In the genomic region with DNA sequence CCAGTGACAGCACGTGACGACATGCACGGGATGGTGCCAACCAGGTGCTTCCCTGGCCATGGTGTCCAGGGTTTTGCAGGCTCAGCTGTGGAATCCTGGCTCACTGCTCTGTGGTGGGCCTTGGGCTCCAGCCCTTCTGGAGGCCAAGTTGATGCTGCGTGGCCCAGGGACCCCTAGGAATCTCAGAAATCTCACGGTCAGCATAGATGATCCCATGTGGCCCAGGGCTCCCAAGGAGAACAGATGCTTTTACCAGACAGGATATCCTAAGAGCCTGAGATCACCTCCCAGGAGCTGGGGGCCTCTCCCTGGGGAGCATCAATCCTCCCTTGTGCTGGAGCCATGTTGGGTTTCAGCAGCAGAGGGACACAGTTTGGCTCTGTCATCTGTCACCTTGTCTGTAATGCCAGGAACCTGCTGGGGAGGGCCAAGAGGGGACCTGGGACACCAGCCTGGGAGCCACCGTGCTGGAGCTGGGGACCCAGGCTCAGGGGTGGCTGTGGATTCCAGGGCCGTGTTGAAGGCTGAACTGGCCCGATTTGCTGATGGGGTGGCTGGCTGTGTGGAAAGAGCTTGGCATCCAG, we compare ENCODE assay signal across 22 cellular contexts.
DNase-seq lines count a peak whose midpoint lies in the region; ATAC-seq and TF ChIP-seq lines count a peak whose summit lies in the region.
"Had no signal": no experiment of that assay in that cellular context is flagged by ENCODE, and none has a peak within 500 bp of the region (broad histone marks: within the 10 kb centered on the region; RNA-seq: fewer than 3 reads in every experiment).

No MANE protein-coding gene starts in this region.

- WGBS in endodermal cell (ENCODE audit: insufficient coverage in 1 of 2, insufficient read length in 1 of 2), 2 experiments = 92 to 100% methylated on average over 1 to 8 of the region's 8 CpGs
- 90 to 93% methylated on average over 8 of the region's 8 CpGs for WGBS in aorta, 2 donors

- H3K4me3 ChIP-seq in endodermal cell (ENCODE audit: low read length) = no peak overlapping the region
- no peak overlapping the region for H3K4me3 ChIP-seq in aorta (ENCODE audit: low read length in 2 of 2)
- H3K4me3 ChIP-seq: PC-9, stomach, thyroid gland had no signal

- TF ChIP-seq CTCF in endodermal cell (conservative IDR thresholded peaks at IDR 0.05) = no peak

- H3K9me3 Mint-ChIP-seq in endodermal cell = peaks cover 14% of the 10 kb centered on the region
- no peaks in the 10 kb centered on the region for H3K9me3 Mint-ChIP-seq in natural killer cell treated with Interleukin-12 subunit alpha and Interleukin-12 subunit beta and Interleukin-15 and Interleukin-18, amount 100 ng/mL, for 72 hours
- peaks cover 0 to 13% of the 10 kb centered on the region in 2 donors for H3K9me3 Mint-ChIP-seq in stimulated activated naive CD8-positive, alpha-beta T cell treated with anti-CD3 and anti-CD28 coated beads, Interleukin-15, amount 100 ng/mL, for 72 hours
- H3K9me3 Mint-ChIP-seq in activated CD8-positive, alpha-beta memory T cell treated with anti-CD3 and anti-CD28 coated beads, Interleukin-2, amount 10 ng/mL, durations not matched to agents 7 days and 5 days (ENCODE audit: low read depth) = no peaks in the 10 kb centered on the region
- H3K9me3 Mint-ChIP-seq: brain had no signal

- H3K27ac ChIP-seq in endodermal cell (ENCODE audit: low read depth, low read length) (no peak overlapping the region), aorta (ENCODE audit: low read depth in 1 of 2, low read length in 2 of 2) (no peak overlapping the region)
- H3K27ac ChIP-seq: PC-9, stomach, thyroid gland had no signal

- no peak overlapping the region for H3K9ac ChIP-seq in endodermal cell (ENCODE audit: extremely low read depth, low read length, poor library complexity, severe bottlenecking)

- peak; percentile 25 for DNase-seq in Right ventricle myocardium inferior (ENCODE audit: missing footprints)
- DNase-seq in Right ventricle myocardium superior = no peak
- peak; percentile 28 for DNase-seq in endodermal cell
- DNase-seq in natural killer cell treated with Interleukin-12 subunit alpha and Interleukin-12 subunit beta and Interleukin-15 and Interleukin-18, amount 100 ng/mL, for 72 hours (ENCODE audit: low spot score) = peak; percentile 51
- peak; percentile 23 to 55 for DNase-seq in aorta
- DNase-seq in stimulated activated naive CD8-positive, alpha-beta T cell treated with anti-CD3 and anti-CD28 coated beads, Interleukin-15, amount 100 ng/mL, for 72 hours = no peak
- DNase-seq in activated CD8-positive, alpha-beta memory T cell treated with anti-CD3 and anti-CD28 coated beads, Interleukin-2, amount 10 ng/mL, durations not matched to agents 7 days and 5 days = no peak
- DNase-seq: ACHN; activated CD4-positive, alpha-beta T cell treated with anti-CD3 and anti-CD28 coated beads, Interleukin-2, amount 50 U/mL, for 4 hours; DMS153; NCI-H1092; NCI-H1694 treated with DMSO at 0.1 percent for 48 hours; NCI-H2171 treated with DMSO at 0.1 percent for 48 hours; NCI-H510A treated with DMSO at 0.1 percent for 48 hours; PC-9; SHP77 treated with DMSO at 0.1 percent for 48 hours; stimulated activated CD4-positive, alpha-beta T cell treated with anti-CD3 and anti-CD28 coated beads, Interleukin-1b, Interleukin-23, amount 100 ng/mL, for 48 hours; stimulated activated CD8-positive, alpha-beta memory T cell treated with anti-CD3 and anti-CD28 coated beads, Interleukin-4, amount 100 ng/mL, for 48 hours; stomach; T-helper 9 cell had no signal

- H3K9me3 ChIP-seq in endodermal cell (ENCODE audit: control insufficient read depth, low read length) (no peaks in the 10 kb centered on the region), aorta (ENCODE audit: control insufficient read depth, low read length) (no peaks in the 10 kb centered on the region)
- H3K9me3 ChIP-seq: thyroid gland had no signal

- intact Hi-C loops in Right ventricle myocardium inferior (cut with DNase I) = no loop called here
- intact Hi-C loops in Right ventricle myocardium superior (cut with DNase I) = no loop called here
- intact Hi-C loops in aorta (cut with DNase I) = no loop called here

- H3K4me1 ChIP-seq in endodermal cell (ENCODE audit: control insufficient read depth, insufficient read depth, low read length) = no peaks in the 10 kb centered on the region
- H3K4me1 ChIP-seq in aorta (ENCODE audit: control insufficient read depth in 1 of 2, insufficient read depth in 2 of 2, low read length in 2 of 2) = no peaks in the 10 kb centered on the region
- H3K4me1 ChIP-seq: stomach, thyroid gland had no signal

- no peaks in the 10 kb centered on the region for H3K27me3 ChIP-seq in endodermal cell (ENCODE audit: control insufficient read depth, insufficient read depth, low read length, poor library complexity, severe bottlenecking)
- H3K27me3 ChIP-seq in aorta (ENCODE audit: control insufficient read depth in 1 of 2, insufficient read depth in 2 of 2, low read length in 1 of 2) = no peaks in the 10 kb centered on the region
- H3K27me3 ChIP-seq: stomach, thyroid gland had no signal

- H3K27me3 Mint-ChIP-seq in endodermal cell (ENCODE audit: insufficient read depth) = no peaks in the 10 kb centered on the region
- no peaks in the 10 kb centered on the region for H3K27me3 Mint-ChIP-seq in natural killer cell treated with Interleukin-12 subunit alpha and Interleukin-12 subunit beta and Interleukin-15 and Interleukin-18, amount 100 ng/mL, for 72 hours
- H3K27me3 Mint-ChIP-seq in stimulated activated naive CD8-positive, alpha-beta T cell treated with anti-CD3 and anti-CD28 coated beads, Interleukin-15, amount 100 ng/mL, for 72 hours = no peaks in the 10 kb centered on the region
- H3K27me3 Mint-ChIP-seq in activated CD8-positive, alpha-beta memory T cell treated with anti-CD3 and anti-CD28 coated beads, Interleukin-2, amount 10 ng/mL, durations not matched to agents 7 days and 5 days = no peaks in the 10 kb centered on the region

- CTCF ChIA-PET in activated CD8-positive, alpha-beta memory T cell treated with anti-CD3 and anti-CD28 coated beads, Interleukin-2, amount 10 ng/mL, durations not matched to agents 7 days and 5 days (lab: Charles Lee) = no interaction called here

- no peaks in the 10 kb centered on the region for H3K4me1 Mint-ChIP-seq in endodermal cell
- no peaks in the 10 kb centered on the region for H3K4me1 Mint-ChIP-seq in natural killer cell treated with Interleukin-12 subunit alpha and Interleukin-12 subunit beta and Interleukin-15 and Interleukin-18, amount 100 ng/mL, for 72 hours (ENCODE audit: low read depth in 2 of 2)
- H3K4me1 Mint-ChIP-seq in stimulated activated naive CD8-positive, alpha-beta T cell treated with anti-CD3 and anti-CD28 coated beads, Interleukin-15, amount 100 ng/mL, for 72 hours = peaks cover 5% of the 10 kb centered on the region
- H3K4me1 Mint-ChIP-seq in activated CD8-positive, alpha-beta memory T cell treated with anti-CD3 and anti-CD28 coated beads, Interleukin-2, amount 10 ng/mL, durations not matched to agents 7 days and 5 days = no peaks in the 10 kb centered on the region
- H3K4me1 Mint-ChIP-seq: brain had no signal

- no peak overlapping the region for H3K4me3 Mint-ChIP-seq in endodermal cell
- H3K4me3 Mint-ChIP-seq in natural killer cell treated with Interleukin-12 subunit alpha and Interleukin-12 subunit beta and Interleukin-15 and Interleukin-18, amount 100 ng/mL, for 72 hours = no peak overlapping the region
- no peak overlapping the region for H3K4me3 Mint-ChIP-seq in stimulated activated naive CD8-positive, alpha-beta T cell treated with anti-CD3 and anti-CD28 coated beads, Interleukin-15, amount 100 ng/mL, for 72 hours
- no peak overlapping the region for H3K4me3 Mint-ChIP-seq in activated CD8-positive, alpha-beta memory T cell treated with anti-CD3 and anti-CD28 coated beads, Interleukin-2, amount 10 ng/mL, durations not matched to agents 7 days and 5 days
- H3K4me3 Mint-ChIP-seq: brain had no signal

- H3K36me3 ChIP-seq in endodermal cell (ENCODE audit: control insufficient read depth, insufficient read depth, low read length) (peaks cover 21% of the 10 kb centered on the region), aorta (ENCODE audit: control insufficient read depth in 1 of 2, insufficient read depth in 2 of 2, low read length in 1 of 2) (no peaks in the 10 kb centered on the region)

- no peak for ATAC-seq in Right ventricle myocardium inferior
- no peak for ATAC-seq in Right ventricle myocardium superior (ENCODE audit: poor library complexity)
- ATAC-seq in natural killer cell treated with Interleukin-12 subunit alpha and Interleukin-12 subunit beta and Interleukin-15 and Interleukin-18, amount 100 ng/mL, for 72 hours = no peak
- no peak for ATAC-seq in aorta (ENCODE audit: low FRiP score)
- no peak for ATAC-seq in stimulated activated naive CD8-positive, alpha-beta T cell treated with anti-CD3 and anti-CD28 coated beads, Interleukin-15, amount 100 ng/mL, for 72 hours
- ATAC-seq in activated CD8-positive, alpha-beta memory T cell treated with anti-CD3 and anti-CD28 coated beads, Interleukin-2, amount 10 ng/mL, durations not matched to agents 7 days and 5 days = no peak

- no peak overlapping the region for H3K27ac Mint-ChIP-seq in endodermal cell
- no peak overlapping the region for H3K27ac Mint-ChIP-seq in natural killer cell treated with Interleukin-12 subunit alpha and Interleukin-12 subunit beta and Interleukin-15 and Interleukin-18, amount 100 ng/mL, for 72 hours
- H3K27ac Mint-ChIP-seq in stimulated activated naive CD8-positive, alpha-beta T cell treated with anti-CD3 and anti-CD28 coated beads, Interleukin-15, amount 100 ng/mL, for 72 hours = no peak overlapping the region
- H3K27ac Mint-ChIP-seq in activated CD8-positive, alpha-beta memory T cell treated with anti-CD3 and anti-CD28 coated beads, Interleukin-2, amount 10 ng/mL, durations not matched to agents 7 days and 5 days = no peak overlapping the region
- H3K27ac Mint-ChIP-seq: brain had no signal

- peaks cover 42% of the 10 kb centered on the region for H3K36me3 Mint-ChIP-seq in endodermal cell (ENCODE audit: low read depth)
- no peaks in the 10 kb centered on the region for H3K36me3 Mint-ChIP-seq in natural killer cell treated with Interleukin-12 subunit alpha and Interleukin-12 subunit beta and Interleukin-15 and Interleukin-18, amount 100 ng/mL, for 72 hours
- no peaks in the 10 kb centered on the region for H3K36me3 Mint-ChIP-seq in activated CD8-positive, alpha-beta memory T cell treated with anti-CD3 and anti-CD28 coated beads, Interleukin-2, amount 10 ng/mL, durations not matched to agents 7 days and 5 days

Comparison
In these comparisons a context has a peak if more than half of its experiments do, and no peak if none do; other contexts are left out.
1. DNase-seq: peak in Right ventricle myocardium inferior (single experiment), endodermal cell (single experiment), natural killer cell treated with Interleukin-12 subunit alpha and Interleukin-12 subunit beta and Interleukin-15 and Interleukin-18, amount 100 ng/mL, for 72 hours (single experiment) and aorta (2 of 2); none in Right ventricle myocardium superior (single experiment), stimulated activated naive CD8-positive, alpha-beta T cell treated with anti-CD3 and anti-CD28 coated beads, Interleukin-15, amount 100 ng/mL, for 72 hours (0 of 2) and activated CD8-positive, alpha-beta memory T cell treated with anti-CD3 and anti-CD28 coated beads, Interleukin-2, amount 10 ng/mL, durations not matched to agents 7 days and 5 days (single experiment).